27 cellular contexts compared by ENCODE assay signal in genomic region chr15:47834093-47834492, GRCh38.
"Had no signal": no experiment of that assay in that cellular context is flagged by ENCODE, and none has a peak within 500 bp of the region (broad histone marks: within the 10 kb centered on the region; RNA-seq: fewer than 3 reads in every experiment).

No MANE protein-coding gene starts in this region.

- ATAC-seq: left colon; left lung; naive thymus-derived CD8-positive, alpha-beta T cell; right cardiac atrium; sciatic nerve; stimulated activated naive B cell treated with anti-CD40 and anti-IgM and Interleukin-4, amounts not matched to agents 10 μg/mL and 1 μg/mL and 100 μg/mL, for 72 hours; stimulated activated naive CD8-positive, alpha-beta T cell treated with anti-CD3 and anti-CD28 coated beads, Interleukin-15, Interleukin-2, amounts not matched to agents 100 U/mL and 50 U/mL, for 24 hours had no signal

- H2AFZ ChIP-seq: neural progenitor cell had no signal

- FAIRE-seq: kidney had no signal

- H3K4me3 ChIP-seq: left lung, lung, neural progenitor cell, ovary, skin epidermis, stomach, testis, thyroid gland, transverse colon, upper lobe of left lung, vagina had no signal

- H3K36me3 ChIP-seq: left lung, neural progenitor cell, neutrophil, ovary, stomach, thyroid gland, transverse colon, upper lobe of left lung, vagina had no signal

- H3K4me2 ChIP-seq: neural progenitor cell had no signal

- H3K27me3 ChIP-seq: left lung, neural progenitor cell, neutrophil, ovary, stomach, testis, thyroid gland, transverse colon, upper lobe of left lung, vagina had no signal

- DNase-seq: hippocampal formation; kidney; left colon; left lung; naive thymus-derived CD8-positive, alpha-beta T cell; nephron progenitor cell; occipital lobe; ovary; retina; right cardiac atrium; stimulated activated CD4-positive, alpha-beta T cell treated with anti-CD3 and anti-CD28 coated beads, Interleukin-12 subunit alpha, Interleukin-12 subunit beta, amount 100 ng/mL, for 4 hours; stimulated activated CD4-positive, alpha-beta T cell treated with anti-CD3 and anti-CD28 coated beads, Interleukin-15, amount 100 ng/mL, for 24 hours; stimulated activated CD4-positive, alpha-beta T cell treated with anti-CD3 and anti-CD28 coated beads, Interleukin-2, amount 100 ng/mL, for 24 hours; stimulated activated CD4-positive, alpha-beta T cell treated with anti-CD3 and anti-CD28 coated beads, Interleukin-4, amount 100 ng/mL, for 1 hour; stimulated activated naive B cell treated with anti-CD40 and anti-IgM and Interleukin-4, amounts not matched to agents 10 μg/mL and 1 μg/mL and 100 μg/mL, for 72 hours; stimulated activated naive CD8-positive, alpha-beta T cell treated with anti-CD3 and anti-CD28 coated beads, Interleukin-15, Interleukin-2, amounts not matched to agents 100 U/mL and 50 U/mL, for 24 hours; stomach; testis; transverse colon; upper lobe of left lung had no signal

- H3K27ac ChIP-seq: left lung, neural progenitor cell, neutrophil, ovary, skin epidermis, stomach, testis, thyroid gland, transverse colon, upper lobe of left lung, vagina had no signal

- H3K4me1 ChIP-seq: left lung, neural progenitor cell, stomach, testis, thyroid gland, transverse colon, upper lobe of left lung, vagina had no signal

- H3K9ac ChIP-seq: neural progenitor cell had no signal

- H3K9me3 ChIP-seq: neutrophil, ovary, testis, thyroid gland, transverse colon, upper lobe of left lung, vagina had no signal
